8 cellular contexts compared by ENCODE assay signal in the genomic region with DNA sequence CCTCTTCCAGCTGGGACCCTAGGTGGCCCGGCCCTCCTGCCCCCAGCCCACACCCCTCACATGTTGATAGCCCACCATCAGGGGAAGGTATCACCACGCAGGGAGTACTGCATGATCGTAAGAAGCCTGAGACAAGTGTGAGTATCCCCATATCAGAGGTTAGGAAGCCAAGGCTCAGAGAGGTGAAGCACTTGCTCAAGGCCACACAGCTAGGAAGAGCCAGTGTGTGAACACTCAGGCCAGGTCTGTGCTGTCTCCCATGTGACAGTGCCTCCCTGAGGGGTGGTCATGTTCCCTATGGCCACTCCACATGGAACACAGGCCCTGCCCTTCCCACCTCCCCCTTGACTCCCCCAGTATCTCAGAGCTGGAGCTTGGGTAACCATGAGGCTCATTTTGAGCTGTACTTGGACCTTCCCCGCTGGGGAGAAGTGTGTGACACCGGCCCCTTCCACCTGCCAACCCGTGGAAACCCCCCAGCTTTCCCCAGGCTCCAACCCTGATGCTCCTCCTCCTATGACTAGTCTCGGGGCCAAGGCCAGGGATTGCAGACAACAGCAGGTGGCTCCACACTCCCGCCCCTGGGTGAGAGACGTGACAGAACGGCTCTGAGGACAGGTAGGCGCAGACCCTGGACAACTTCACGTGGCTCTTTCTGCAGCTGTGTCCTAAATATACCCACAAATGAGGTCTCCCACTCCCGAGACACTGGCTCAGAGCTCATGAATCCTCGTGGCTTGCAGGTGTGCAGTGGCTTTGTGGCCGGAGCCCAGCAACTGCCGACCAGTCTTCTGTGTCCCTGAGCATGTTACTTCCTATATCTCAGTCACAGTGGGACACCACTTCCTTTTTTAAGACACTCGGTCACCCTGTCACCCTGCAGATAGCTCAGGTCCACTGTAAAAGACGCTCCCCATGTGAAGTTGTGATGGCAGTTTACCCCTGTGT.
DNase-seq lines count a peak whose midpoint lies in the region; ATAC-seq and TF ChIP-seq lines count a peak whose summit lies in the region.

No MANE protein-coding gene starts in this region.

- no peak overlapping the region for H3K4me3 ChIP-seq in HL-60 (replicated peaks; ENCODE audit: insufficient read depth, low read length)

- H3K27me3 ChIP-seq in HL-60 (ENCODE audit: insufficient read depth, poor library complexity, severe bottlenecking): no peaks in the 10 kb centered on the region

- TF ChIP-seq CTCF in HL-60 (IDR thresholded peaks at IDR 0.05; ENCODE audit: insufficient read depth, low read length): peak; percentile 9

- DNase-seq in HL-60 (ENCODE audit: low read depth in 1 of 2, low spot score in 1 of 2) (peak; percentile 82 to 91), NCI-H1436 (lab: John Stamatoyannopoulos, UW) (no peak), NCI-H2227 treated with DMSO at 0.1 percent for 48 hours (lab: John Stamatoyannopoulos, UW) (no peak), NCI-H1694 (lab: John Stamatoyannopoulos, UW) (no peak)
- peak; percentile 22 for DNase-seq in activated naive CD4-positive, alpha-beta T cell treated with anti-CD3 and anti-CD28 coated beads, Interleukin-2, amount 50 U/mL, for 16 hours
- peak; percentile 4 for DNase-seq in stimulated activated CD4-positive, alpha-beta T cell treated with anti-CD3 and anti-CD28 coated beads, Interleukin-2, amount 100 ng/mL, for 4 hours (ENCODE audit: low read depth)

- H3K27ac ChIP-seq in HL-60 (replicated peaks): peak overlapping the region; percentile 72

- peak; percentile 92 for ATAC-seq in GM18498 (IDR thresholded peaks at IDR 0.05; ENCODE audit: unreplicated experiment)
- ATAC-seq in GM21390 (IDR thresholded peaks at IDR 0.05; ENCODE audit: unreplicated experiment): peak; percentile 84

Comparison
In these comparisons a context has a peak if more than half of its experiments do, and no peak if none do; other contexts are left out.
1. DNase-seq: peak in HL-60 (2 of 2), activated naive CD4-positive, alpha-beta T cell treated with anti-CD3 and anti-CD28 coated beads, Interleukin-2, amount 50 U/mL, for 16 hours (single experiment) and stimulated activated CD4-positive, alpha-beta T cell treated with anti-CD3 and anti-CD28 coated beads, Interleukin-2, amount 100 ng/mL, for 4 hours (single experiment); none in NCI-H1436 (single experiment), NCI-H2227 treated with DMSO at 0.1 percent for 48 hours (single experiment) and NCI-H1694 (single experiment).